Comparison of ENCODE assay signal across 11 cellular contexts in the genomic region with DNA sequence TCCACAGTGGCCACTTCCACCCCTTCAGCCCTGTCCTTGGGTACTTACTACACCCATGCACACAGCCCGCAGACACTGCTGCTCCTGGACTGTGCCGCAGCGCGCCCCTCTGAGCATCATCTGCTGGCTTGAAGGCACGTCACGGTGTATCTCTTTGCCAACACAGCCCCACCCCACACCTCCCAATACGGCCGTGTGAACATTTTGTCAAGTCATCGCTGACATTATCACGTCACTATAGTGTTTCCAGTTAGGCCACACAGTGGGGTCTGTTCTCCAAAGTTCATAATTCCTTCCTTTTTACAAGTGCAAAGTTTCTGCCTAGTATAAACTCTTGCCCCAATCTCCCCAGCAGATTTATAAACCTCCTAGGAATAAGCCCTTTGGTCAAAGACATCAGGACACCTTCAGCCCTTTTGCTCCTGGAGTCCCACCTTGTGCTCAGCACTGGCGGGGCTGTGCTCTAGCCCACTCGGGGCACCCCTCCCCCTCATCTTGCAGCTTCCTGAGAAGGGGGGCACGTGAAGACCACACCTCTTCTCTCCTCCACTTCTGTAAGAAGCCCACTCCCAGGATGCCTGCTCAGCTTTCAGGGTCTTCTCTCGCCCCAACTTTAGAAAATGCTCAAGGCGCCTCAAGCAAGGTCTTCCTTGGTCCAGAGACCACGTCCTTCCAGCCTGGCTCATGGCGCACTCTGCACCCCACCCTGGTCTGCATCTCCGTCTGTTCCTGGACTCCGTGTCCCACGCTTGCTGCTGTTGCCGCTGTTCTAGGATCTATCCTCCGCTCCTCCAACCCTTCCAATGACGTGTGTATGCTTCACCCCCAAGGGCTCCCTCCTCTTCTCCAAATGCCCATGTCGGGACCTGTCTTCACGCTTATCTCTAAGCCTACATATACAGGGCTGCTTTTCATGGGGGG.
"Had no signal": no experiment of that assay in that cellular context is flagged by ENCODE, and none has a peak within 500 bp of the region (broad histone marks: within the 10 kb centered on the region; RNA-seq: fewer than 3 reads in every experiment).

No MANE protein-coding gene starts in this region.

- ATAC-seq: activated CD8-positive, alpha-beta T cell treated with anti-CD3 and anti-CD28 coated beads, Interleukin-2, amount 10 ng/mL, durations not matched to agents 7 days and 5 days had no signal

- H3K4me3 Mint-ChIP-seq: activated CD8-positive, alpha-beta T cell treated with anti-CD3 and anti-CD28 coated beads, Interleukin-2, amount 10 ng/mL, durations not matched to agents 7 days and 5 days; activated naive CD4-positive, alpha-beta T cell treated with anti-CD3 and anti-CD28 coated beads for 36 hours; T-helper 2 cell treated with Interferon-gamma antibody and Interleukin-4, amounts not matched to agents 5 μg/mL and 100 μg/mL, for 36 hours had no signal

- H3K9me3 ChIP-seq: neutrophil, transverse colon had no signal

- H3K27ac ChIP-seq: hepatocyte, neutrophil, transverse colon had no signal

- H3K9me3 Mint-ChIP-seq: activated naive CD4-positive, alpha-beta T cell treated with anti-CD3 and anti-CD28 coated beads for 36 hours; T-helper 2 cell treated with Interferon-gamma antibody and Interleukin-4, amounts not matched to agents 5 μg/mL and 100 μg/mL, for 36 hours had no signal

- DNase-seq: activated CD4-positive, alpha-beta T cell treated with anti-CD3 and anti-CD28 coated beads for 4 hours; activated CD8-positive, alpha-beta memory T cell treated with anti-CD3 and anti-CD28 coated beads, Interleukin-2, amount 50 U/mL, for 48 hours; activated CD8-positive, alpha-beta T cell treated with anti-CD3 and anti-CD28 coated beads, Interleukin-2, amount 10 ng/mL, durations not matched to agents 7 days and 5 days; activated naive CD4-positive, alpha-beta T cell treated with anti-CD3 and anti-CD28 coated beads for 36 hours; central memory CD4-positive, alpha-beta T cell; cortex of kidney; effector CD8-positive, alpha-beta T cell; transverse colon had no signal

- H3K4me3 ChIP-seq: hepatocyte, transverse colon had no signal

- H3K36me3 ChIP-seq: neutrophil, transverse colon had no signal

- H3K27ac Mint-ChIP-seq: activated CD8-positive, alpha-beta T cell treated with anti-CD3 and anti-CD28 coated beads, Interleukin-2, amount 10 ng/mL, durations not matched to agents 7 days and 5 days; activated naive CD4-positive, alpha-beta T cell treated with anti-CD3 and anti-CD28 coated beads for 36 hours; T-helper 2 cell treated with Interferon-gamma antibody and Interleukin-4, amounts not matched to agents 5 μg/mL and 100 μg/mL, for 36 hours had no signal

- H3K27me3 ChIP-seq: hepatocyte, neutrophil, transverse colon had no signal
